9 cellular contexts compared by ENCODE assay signal in the genomic region with DNA sequence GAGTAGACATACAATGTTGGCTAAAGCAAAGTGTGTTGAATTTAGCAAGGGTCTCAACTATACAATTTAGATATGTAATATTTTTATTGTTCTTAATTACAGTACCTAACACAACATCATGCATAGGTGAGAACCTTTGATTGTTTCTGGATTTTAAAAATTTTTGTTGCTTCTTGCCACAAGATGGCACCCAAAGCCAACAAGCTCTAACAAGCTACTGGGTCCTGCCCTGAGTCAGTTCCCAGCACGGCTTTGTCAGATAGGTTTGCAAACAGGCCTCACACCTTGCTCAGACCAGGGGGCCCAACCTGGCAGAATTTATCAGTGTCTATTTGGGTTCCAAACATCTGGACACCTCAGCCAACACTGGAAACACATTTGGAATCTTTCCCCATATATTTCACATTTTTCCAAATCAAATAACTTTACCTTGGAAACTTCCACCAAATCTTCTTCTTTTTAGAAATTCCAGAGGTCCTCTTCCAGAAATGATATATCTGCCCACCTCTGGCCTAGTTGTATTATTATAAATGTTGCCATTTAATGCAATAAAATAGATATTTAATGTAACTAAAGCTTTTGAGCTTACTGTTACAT. TPM values are rescaled to one million over a fixed set of nuclear protein-coding genes. Genes with fewer than 3 reads are reported as not detected.
DNase-seq lines count a peak whose midpoint lies in the region; ATAC-seq and TF ChIP-seq lines count a peak whose summit lies in the region.
"Had no signal": no experiment of that assay in that cellular context is flagged by ENCODE, and none has a peak within 500 bp of the region (broad histone marks: within the 10 kb centered on the region; RNA-seq: fewer than 3 reads in every experiment).

No MANE protein-coding gene starts in this region.

- POLR2A ChIA-PET in AG04449 (lab: Yijun Ruan, JAX), result no interaction called here

- no peaks in the 10 kb centered on the region for H3K9me3 ChIP-seq in neural cell (ENCODE audit: low read length)

- CTCF ChIA-PET in AG04449 (lab: Yijun Ruan, JAX), result interaction anchor here (0.6 to 4.1 kb wide), 12 partner anchors 11 to 796 kb away, joined by 3 to 15 read pairs (median 3); no protein-coding TSS in a partner anchor

- H3K36me3 ChIP-seq in neural cell (ENCODE audit: insufficient read depth, low read length), result no peaks in the 10 kb centered on the region

- TF ChIP-seq RAD21 in neural cell (conservative IDR thresholded peaks at IDR 0.05), result peak; percentile 85

- no peaks in the 10 kb centered on the region for H3K9me2 ChIP-seq in neural cell (ENCODE audit: insufficient read depth, low read length)

- no peak for TF ChIP-seq EP300 in neural cell (conservative IDR thresholded peaks at IDR 0.05; ENCODE audit: poor library complexity, severe bottlenecking)

- H3K4me2 ChIP-seq in neural cell (ENCODE audit: low read length), result no peak overlapping the region

- no peaks in the 10 kb centered on the region for H3K27me3 ChIP-seq in neural cell (ENCODE audit: insufficient read depth, low read depth, low read length)

- ATAC-seq in HG03196 (IDR thresholded peaks at IDR 0.05; ENCODE audit: unreplicated experiment) (no peak), HG03521 (IDR thresholded peaks at IDR 0.05; ENCODE audit: unreplicated experiment) (no peak)

- in situ Hi-C loops in GM13977 (cut with MboI; ENCODE audit: low pct_unique_long_range_greater_than_20kb, low sequenced_read_pairs, unreplicated experiment), result no loop called here

- no peak overlapping the region for H3K27ac ChIP-seq in neural cell (ENCODE audit: low read length)

- no peaks in the 10 kb centered on the region for H3F3A ChIP-seq in neural cell (ENCODE audit: insufficient read depth, low read length, poor library complexity, severe bottlenecking)

- H2AFZ ChIP-seq in neural cell (ENCODE audit: low read depth, low read length), result no peak overlapping the region

- no peaks in the 10 kb centered on the region for H4K20me1 ChIP-seq in neural cell (ENCODE audit: insufficient read depth)

- TF ChIP-seq CTCF in AG04449 (IDR thresholded peaks at IDR 0.05; ENCODE audit: insufficient read depth, low read length, missing control alignments) (peak; percentile 25), GM13977 (IDR thresholded peaks at IDR 0.05; ENCODE audit: extremely low read depth, insufficient read depth, missing control alignments) (peak; percentile 36), neural cell (IDR thresholded peaks at IDR 0.05; ENCODE audit: poor library complexity, severe bottlenecking) (peak; percentile 82)

- H3K4me3 ChIP-seq in AG04449 (ENCODE audit: low read depth, low read length), result no peak overlapping the region
- H3K4me3 ChIP-seq in neural cell (ENCODE audit: low read length), result no peak overlapping the region

- DNase-seq in AG04449 (ENCODE audit: low read depth, low spot score), result no peak
- DNase-seq in GM13977 (ENCODE audit: low spot score), result peak; percentile 28
- DNase-seq in NCI-H510A (lab: John Stamatoyannopoulos, UW), result peak; percentile 7
- DNase-seq in dermis blood vessel endothelial cell, result peak; percentile 60
- no peak for DNase-seq in activated effector memory CD4-positive, alpha-beta T cell treated with anti-CD3 and anti-CD28 coated beads, Interleukin-2, amount 50 U/mL, for 16 hours
- DNase-seq: stimulated activated naive B cell treated with anti-CD40 and anti-IgM and Interleukin-4, amounts not matched to agents 10 μg/mL and 1 μg/mL and 100 μg/mL, for 72 hours had no signal

- no peak overlapping the region for H3K9ac ChIP-seq in neural cell (ENCODE audit: low read length)

- no peaks in the 10 kb centered on the region for H3K79me2 ChIP-seq in neural cell (replicated peaks; ENCODE audit: insufficient read depth, low read length)

TF ChIP-seq in neural cell, 6 proteins besides CTCF, POLR2A, EP300 and RAD21:
- TF ChIP-seq SMC3 (conservative IDR thresholded peaks at IDR 0.05; ENCODE audit: poor library complexity) (peak; percentile 83), TAF1 (IDR thresholded peaks at IDR 0.05; ENCODE audit: low read depth) (no peak)

RNA-seq across cellular contexts. Expression of a gene that starts 49.5 kb away (rescaled TPM):
- 0.09 and 0.85 TPM in 2 replicates for total RNA-seq in dermis blood vessel endothelial cell
- not detected in 2 replicates for polyA plus RNA-seq in neural cell
- polyA minus RNA-seq in neural cell, result not detected in 2 replicates

Comparison
In these comparisons a context has a peak if more than half of its experiments do, and no peak if none do; other contexts are left out.
1. DNase-seq: peak in GM13977 (single experiment), NCI-H510A (single experiment) and dermis blood vessel endothelial cell (single experiment); none in AG04449 (single experiment) and activated effector memory CD4-positive, alpha-beta T cell treated with anti-CD3 and anti-CD28 coated beads, Interleukin-2, amount 50 U/mL, for 16 hours (single experiment).
2. CTCF ChIP-seq: peak in every context shown above with its lines; median percentile 82 in neural cell; 36 in GM13977; 25 in AG04449.